In genomic region chr17:38871992-38872605, GRCh38 we compare ENCODE assay signal across 2 cellular contexts.
TF ChIP-seq lines count a peak whose summit lies in the region.

No MANE protein-coding gene starts in this region.

TF ChIP-seq in SK-N-SH, 30 proteins besides CTCF, POLR2A, EP300 and RAD21:
- no peak for TF ChIP-seq CHD2 (IDR thresholded peaks at IDR 0.05; ENCODE audit: low read length, partially characterized antibody)
- TF ChIP-seq GABPA (IDR thresholded peaks at IDR 0.05; ENCODE audit: low read depth), result no peak
- TF ChIP-seq USF1 (IDR thresholded peaks at IDR 0.05; ENCODE audit: borderline replicate concordance, low read depth), result no peak
- no peak for TF ChIP-seq ZBTB33 (IDR thresholded peaks at IDR 0.05; ENCODE audit: borderline replicate concordance, low read depth)
- no peak for TF ChIP-seq REST (IDR thresholded peaks at IDR 0.05; ENCODE audit: low read depth, low read length)
- TF ChIP-seq MAX (IDR thresholded peaks at IDR 0.05; ENCODE audit: low read depth), result no peak
- TF ChIP-seq SMC3 (IDR thresholded peaks at IDR 0.05; ENCODE audit: low read depth, low read length), result no peak
- no peak for TF ChIP-seq NRF1 (IDR thresholded peaks at IDR 0.05; ENCODE audit: low read depth, low read length)
- TF ChIP-seq POLR2AphosphoS5 (IDR thresholded peaks at IDR 0.05; ENCODE audit: low read depth, low read length), result no peak
- no peak for TF ChIP-seq MEF2A (IDR thresholded peaks at IDR 0.05; ENCODE audit: borderline replicate concordance, low read depth)
- TF ChIP-seq PBX3 (IDR thresholded peaks at IDR 0.05), result no peak
- no peak for TF ChIP-seq TAF1 (IDR thresholded peaks at IDR 0.05; ENCODE audit: borderline replicate concordance, low read depth, low read length)
- TF ChIP-seq FOXM1 (IDR thresholded peaks at IDR 0.05; ENCODE audit: low read depth), result no peak
- TF ChIP-seq USF2 (IDR thresholded peaks at IDR 0.05; ENCODE audit: borderline replicate concordance, low read depth, low read length), result no peak
- no peak for TF ChIP-seq TEAD4 (IDR thresholded peaks at IDR 0.05; ENCODE audit: borderline replicate concordance, insufficient read depth)
- TF ChIP-seq RXRA (IDR thresholded peaks at IDR 0.05; ENCODE audit: borderline replicate concordance, low read depth), result no peak
- no peak for TF ChIP-seq FOXJ3 (CRISPR knock-in tag; IDR thresholded peaks at IDR 0.05)
- no peak for TF ChIP-seq MXI1 (IDR thresholded peaks at IDR 0.05; ENCODE audit: low read depth, low read length)
- no peak for TF ChIP-seq GATA2 (CRISPR knock-in tag; IDR thresholded peaks at IDR 0.05)

TF ChIP-seq in SK-N-SH treated with all-trans-retinoic acid at 6 μM for 48 hours, 23 proteins besides CTCF, POLR2A, EP300 and RAD21:
- TF ChIP-seq GLIS3 (CRISPR knock-in tag; IDR thresholded peaks at IDR 0.05), result no peak
- no peak for TF ChIP-seq TCF4 (CRISPR knock-in tag; IDR thresholded peaks at IDR 0.05; ENCODE audit: borderline replicate concordance)
- no peak for TF ChIP-seq ARNTL (CRISPR knock-in tag; IDR thresholded peaks at IDR 0.05; ENCODE audit: borderline replicate concordance, low read depth)
- no peak for TF ChIP-seq ZFP3 (CRISPR knock-in tag; IDR thresholded peaks at IDR 0.05)
- TF ChIP-seq ZNF8 (CRISPR knock-in tag; IDR thresholded peaks at IDR 0.05), result no peak
- no peak for TF ChIP-seq OSR1 (CRISPR knock-in tag; IDR thresholded peaks at IDR 0.05)
- no peak for TF ChIP-seq CREB5 (CRISPR knock-in tag; IDR thresholded peaks at IDR 0.05; ENCODE audit: low read depth)
- no peak for TF ChIP-seq ZC3H10 (CRISPR knock-in tag; IDR thresholded peaks at IDR 0.05)
- no peak for TF ChIP-seq POU6F1 (CRISPR knock-in tag; IDR thresholded peaks at IDR 0.05; ENCODE audit: borderline replicate concordance, low read depth)
- no peak for TF ChIP-seq PATZ1 (CRISPR knock-in tag; IDR thresholded peaks at IDR 0.05; ENCODE audit: borderline replicate concordance)
- no peak for TF ChIP-seq ZNF70 (CRISPR knock-in tag; IDR thresholded peaks at IDR 0.05)
TF ChIP-seq in SK-N-SH treated with all-trans-retinoic acid at 6 μM for 48 hours: peak in this region for 0.
